In genomic region chr3:171962137-171962720, GRCh38 we compare ENCODE assay signal across 27 cellular contexts.
"Had no signal": no experiment of that assay in that cellular context is flagged by ENCODE, and none has a peak within 500 bp of the region (broad histone marks: within the 10 kb centered on the region; RNA-seq: fewer than 3 reads in every experiment).

No MANE protein-coding gene starts in this region.

- DNase-seq: activated CD4-positive, alpha-beta T cell treated with anti-CD3 and anti-CD28 coated beads for 1 hour; activated CD4-positive, alpha-beta T cell treated with anti-CD3 and anti-CD28 coated beads, Interleukin-2, amount 10 ng/mL, durations not matched to agents 24 days and 14 days; activated CD4-positive, alpha-beta T cell treated with anti-CD3 and anti-CD28 coated beads, Interleukin-2, amount 50 U/mL, for 48 hours; activated CD4-positive, CD25-positive, alpha-beta regulatory T cell; activated CD8-positive, alpha-beta T cell treated with anti-CD3 and anti-CD28 coated beads, Interleukin-2, amount 10 ng/mL, durations not matched to agents 7 days and 5 days; activated gamma-delta T cell; activated naive CD4-positive, alpha-beta T cell treated with Interleukin-2 at 50 U/mL for 16 hours; activated T-cell treated with anti-CD3 and anti-CD28 coated beads, Interleukin-2, amount 50 U/mL, for 24 hours; adrenal gland; body of pancreas; MM.1S; NCI-H1092 treated with DMSO at 0.1 percent for 48 hours; NCI-H1694; NCI-H1930; NCI-H2081 treated with DMSO at 0.1 percent for 48 hours; NCI-H510A; NCI-H526; NCI-H748 treated with DMSO at 0.1 percent for 48 hours; NK-92 treated with Interleukin-12 subunit alpha and Interleukin-12 subunit beta, amount 100 ng/mL, for 24 hours; OCI-M1; SJCRH30; T1000; WERI-Rb-1 had no signal

- ATAC-seq: activated CD8-positive, alpha-beta T cell treated with anti-CD3 and anti-CD28 coated beads, Interleukin-2, amount 10 ng/mL, durations not matched to agents 7 days and 5 days; activated naive CD4-positive, alpha-beta T cell treated with anti-CD3 and anti-CD28 coated beads, Interleukin-2, amount 50 U/mL, for 72 hours; body of pancreas; Panc1 had no signal

- H3K9me3 Mint-ChIP-seq: activated CD4-positive, alpha-beta T cell treated with anti-CD3 and anti-CD28 coated beads, Interleukin-2, amount 10 ng/mL, durations not matched to agents 24 days and 14 days; activated naive CD4-positive, alpha-beta T cell treated with anti-CD3 and anti-CD28 coated beads, Interleukin-2, amount 50 U/mL, for 72 hours; activated T-cell treated with anti-CD3 and anti-CD28 coated beads, Interleukin-2, amount 50 U/mL, for 24 hours; activated T-helper 2 cell treated with anti-CD3 and anti-CD28 coated beads, Interferon-gamma antibody, Interleukin-2, Interleukin-4, amounts not matched to agents 10 μg/mL and 5 μg/mL and 100 μg/mL, durations not matched to agents 14 hours and 24 hours and 36 hours had no signal

- FAIRE-seq: astrocyte had no signal

- H3K4me3 Mint-ChIP-seq: activated CD4-positive, alpha-beta T cell treated with anti-CD3 and anti-CD28 coated beads, Interleukin-2, amount 10 ng/mL, durations not matched to agents 24 days and 14 days; activated CD8-positive, alpha-beta T cell treated with anti-CD3 and anti-CD28 coated beads, Interleukin-2, amount 10 ng/mL, durations not matched to agents 7 days and 5 days; activated T-cell treated with anti-CD3 and anti-CD28 coated beads, Interleukin-2, amount 50 U/mL, for 24 hours had no signal

- H3K27me3 Mint-ChIP-seq: activated CD4-positive, alpha-beta T cell treated with anti-CD3 and anti-CD28 coated beads, Interleukin-2, amount 10 ng/mL, durations not matched to agents 24 days and 14 days had no signal

- H3K27ac Mint-ChIP-seq: activated CD4-positive, alpha-beta T cell treated with anti-CD3 and anti-CD28 coated beads, Interleukin-2, amount 10 ng/mL, durations not matched to agents 24 days and 14 days; activated CD8-positive, alpha-beta T cell treated with anti-CD3 and anti-CD28 coated beads, Interleukin-2, amount 10 ng/mL, durations not matched to agents 7 days and 5 days; activated naive CD4-positive, alpha-beta T cell treated with anti-CD3 and anti-CD28 coated beads, Interleukin-2, amount 50 U/mL, for 72 hours; activated T-cell treated with anti-CD3 and anti-CD28 coated beads, Interleukin-2, amount 50 U/mL, for 24 hours had no signal

- H3K36me3 Mint-ChIP-seq: activated naive CD4-positive, alpha-beta T cell treated with anti-CD3 and anti-CD28 coated beads, Interleukin-2, amount 50 U/mL, for 72 hours had no signal
